17 cellular contexts compared by ENCODE assay signal in the genomic region with DNA sequence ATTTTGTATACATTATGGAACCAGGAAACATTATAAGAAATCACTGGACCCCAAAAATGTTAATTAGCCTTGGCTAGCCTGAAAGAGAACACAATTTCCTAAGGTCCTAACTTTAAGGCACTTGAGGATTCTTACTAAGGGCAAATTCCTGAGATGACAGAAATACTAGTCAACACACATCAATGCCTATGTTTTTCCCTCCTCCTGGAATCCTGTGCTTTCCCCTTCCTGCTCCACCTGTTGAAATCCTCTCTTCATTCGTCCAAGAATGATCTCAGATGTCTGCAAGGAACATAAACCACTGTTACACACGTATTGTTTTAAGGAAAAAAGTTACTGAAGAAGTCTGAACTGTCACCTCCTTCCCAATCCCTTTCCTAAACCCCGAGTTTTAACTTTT. TPM values are rescaled to one million over a fixed set of nuclear protein-coding genes. Genes with fewer than 3 reads are reported as not detected.
DNase-seq lines count a peak whose midpoint lies in the region; ATAC-seq and TF ChIP-seq lines count a peak whose summit lies in the region.
"Had no signal": no experiment of that assay in that cellular context is flagged by ENCODE, and none has a peak within 500 bp of the region (broad histone marks: within the 10 kb centered on the region; RNA-seq: fewer than 3 reads in every experiment).

No MANE protein-coding gene starts in this region.

- ATAC-seq in body of pancreas (no peak), heart left ventricle (no peak)
- ATAC-seq: activated CD8-positive, alpha-beta memory T cell treated with anti-CD3 and anti-CD28 coated beads, Interleukin-2, amount 10 ng/mL, durations not matched to agents 7 days and 5 days; naive thymus-derived CD4-positive, alpha-beta T cell had no signal

- H3K4me3 ChIP-seq in CD4-positive, alpha-beta memory T cell (ENCODE audit: low read length in 2 of 2): no peak overlapping the region
- H3K4me3 ChIP-seq in body of pancreas (no peak overlapping the region), heart left ventricle (no peak overlapping the region)
- H3K4me3 ChIP-seq: adrenal gland, HAP-1 had no signal

- WGBS in body of pancreas, 2 donors: 50 to 61% methylated on average over 3 of the region's 3 CpGs
- 47 to 56% (median 51%) methylated on average over 3 of the region's 3 CpGs for WGBS in heart left ventricle, 4 donors

- peak overlapping the region; percentile 59 to 92 (median 78) for H3K27ac Mint-ChIP-seq in CD4-positive, alpha-beta memory T cell
- peak overlapping the region; percentile 60 for H3K27ac Mint-ChIP-seq in mesothelial cell of epicardium

- H3K4me1 ChIP-seq in CD4-positive, alpha-beta memory T cell (ENCODE audit: insufficient read depth, low read length): peaks cover 28% of the 10 kb centered on the region
- H3K4me1 ChIP-seq in body of pancreas (no peaks in the 10 kb centered on the region), heart left ventricle (peaks cover 0 to 37% (median 3%) of the 10 kb centered on the region in 12 donors)
- H3K4me1 ChIP-seq: adrenal gland, foreskin keratinocyte, HAP-1 had no signal

- peaks cover 0 to 4% (median 0%) of the 10 kb centered on the region in 8 donors for H3K9me3 Mint-ChIP-seq in CD4-positive, alpha-beta memory T cell
- H3K9me3 Mint-ChIP-seq in mesothelial cell of epicardium: no peaks in the 10 kb centered on the region
- H3K9me3 Mint-ChIP-seq: CD4-positive, alpha-beta T cell had no signal

- CTCF ChIA-PET in CD4-positive, alpha-beta memory T cell (lab: Charles Lee; ENCODE audit: partially characterized antibody): no interaction called here

- TF ChIP-seq CTCF in mesothelial cell of epicardium (IDR thresholded peaks at IDR 0.05; ENCODE audit: unreplicated experiment) (no peak), body of pancreas (IDR thresholded peaks at IDR 0.05) (no peak), heart left ventricle (IDR thresholded peaks at IDR 0.05) (no peak)

- peaks cover 0 to 7% of the 10 kb centered on the region in 2 donors for H3K36me3 Mint-ChIP-seq in CD4-positive, alpha-beta memory T cell
- H3K36me3 Mint-ChIP-seq in mesothelial cell of epicardium: peaks cover 3% of the 10 kb centered on the region

- H3K9me3 ChIP-seq in CD4-positive, alpha-beta memory T cell (ENCODE audit: control insufficient read depth in 1 of 2, low read length in 2 of 2): no peaks in the 10 kb centered on the region
- no peaks in the 10 kb centered on the region for H3K9me3 ChIP-seq in body of pancreas
- H3K9me3 ChIP-seq in heart left ventricle: no peaks in the 10 kb centered on the region
- H3K9me3 ChIP-seq: adrenal gland, HAP-1 had no signal

- POLR2A ChIA-PET in CD4-positive, alpha-beta memory T cell (lab: Charles Lee; ENCODE audit: partially characterized antibody): interaction anchor here (1.4 kb wide), 1 partner anchor 21 kb away, joined by 3 read pairs; the partner anchor contains the start of gene DARS1

- H3K36me3 ChIP-seq in CD4-positive, alpha-beta memory T cell (ENCODE audit: insufficient read depth, low read length): no peaks in the 10 kb centered on the region
- no peaks in the 10 kb centered on the region for H3K36me3 ChIP-seq in body of pancreas (replicated peaks in 1 of 2; ENCODE audit: insufficient read depth in 1 of 2, low read depth in 2 of 2)
- no peaks in the 10 kb centered on the region for H3K36me3 ChIP-seq in heart left ventricle
- H3K36me3 ChIP-seq: adrenal gland, HAP-1 had no signal

- intact Hi-C loops in CD4-positive, alpha-beta memory T cell (cut with micrococcal nuclease): no loop called here
- intact Hi-C loops in body of pancreas (cut with DNase I) (no loop called here), heart left ventricle (cut with DNase I) (no loop called here)

- TF ChIP-seq POLR2A in body of pancreas (IDR thresholded peaks at IDR 0.05) (no peak), heart left ventricle (IDR thresholded peaks at IDR 0.05) (no peak)

- peaks cover 21 to 44% (median 26%) of the 10 kb centered on the region in 4 donors for H3K4me1 Mint-ChIP-seq in CD4-positive, alpha-beta memory T cell
- peaks cover 17% of the 10 kb centered on the region for H3K4me1 Mint-ChIP-seq in mesothelial cell of epicardium

- peak overlapping the region in 1 of 8 donors; percentile 41 for H3K4me3 Mint-ChIP-seq in CD4-positive, alpha-beta memory T cell
- no peak overlapping the region for H3K4me3 Mint-ChIP-seq in mesothelial cell of epicardium
- H3K4me3 Mint-ChIP-seq: CD4-positive, alpha-beta T cell; stimulated activated naive CD8-positive, alpha-beta T cell treated with anti-CD3 and anti-CD28 coated beads, Interleukin-15, amount 100 ng/mL, for 72 hours had no signal

- H3K27ac ChIP-seq in CD4-positive, alpha-beta memory T cell (ENCODE audit: low read depth, low read length): no peak overlapping the region
- H3K27ac ChIP-seq in body of pancreas (no peak overlapping the region), heart left ventricle (no peak overlapping the region)
- H3K27ac ChIP-seq: adrenal gland, foreskin keratinocyte had no signal

- H3K27me3 Mint-ChIP-seq in CD4-positive, alpha-beta memory T cell: no peaks in the 10 kb centered on the region
- H3K27me3 Mint-ChIP-seq in mesothelial cell of epicardium (ENCODE audit: low read depth): no peaks in the 10 kb centered on the region
- H3K27me3 Mint-ChIP-seq: activated CD8-positive, alpha-beta memory T cell treated with anti-CD3 and anti-CD28 coated beads, Interleukin-2, amount 10 ng/mL, durations not matched to agents 7 days and 5 days; CD4-positive, alpha-beta T cell; naive thymus-derived CD4-positive, alpha-beta T cell; stimulated activated naive CD8-positive, alpha-beta T cell treated with anti-CD3 and anti-CD28 coated beads, Interleukin-15, amount 100 ng/mL, for 72 hours had no signal

- no peaks in the 10 kb centered on the region for H3K27me3 ChIP-seq in CD4-positive, alpha-beta memory T cell (ENCODE audit: insufficient read depth, low read length)
- H3K27me3 ChIP-seq in body of pancreas (no peaks in the 10 kb centered on the region), heart left ventricle (no peaks in the 10 kb centered on the region)
- H3K27me3 ChIP-seq: adrenal gland, foreskin keratinocyte had no signal

- DNase-seq in CD4-positive, alpha-beta memory T cell: no peak
- DNase-seq in HS-27A (ENCODE audit: low read depth) (peak; percentile 47), amniotic epithelial cell (ENCODE audit: low read depth) (peak; percentile 24), mesothelial cell of epicardium (ENCODE audit: low spot score in 2 of 2, unreplicated experiment in 2 of 2) (no peak), amniotic stem cell (lab: John Stamatoyannopoulos, UW) (no peak), body of pancreas (no peak), heart left ventricle (no peak), NCI-H69 (lab: John Stamatoyannopoulos, UW) (no peak)
- DNase-seq: activated CD8-positive, alpha-beta memory T cell treated with anti-CD3 and anti-CD28 coated beads, Interleukin-2, amount 10 ng/mL, durations not matched to agents 7 days and 5 days; adrenal gland; CD4-positive, alpha-beta T cell; kidney; naive thymus-derived CD4-positive, alpha-beta T cell; NCI-H1436 treated with DMSO at 0.1 percent for 48 hours had no signal

RNA-seq across cellular contexts. Expression of gene DARS1, which starts 21.2 kb away (rescaled TPM):
- total RNA-seq in CD4-positive, alpha-beta memory T cell: 10 to 100 TPM; 84.9 to 90.1 TPM
- polyA plus RNA-seq in CD4-positive, alpha-beta memory T cell: 100 to 1,000 TPM; 109 to 230 TPM
- total RNA-seq in mesothelial cell of epicardium (81.8 to 85.7 TPM (median 82.6 TPM) in 3 replicates), body of pancreas (10 to 100 TPM; 22.1 to 29.3 TPM), heart left ventricle (10 to 100 TPM; 51.2 to 64.4 (median 55.0) TPM)
- 10 to 100 TPM; 64.8 to 90.0 TPM for polyA plus RNA-seq in heart left ventricle

Comparison
In these comparisons a context has a peak if more than half of its experiments do, and no peak if none do; other contexts are left out.
1. DNase-seq: peak in HS-27A (single experiment) and amniotic epithelial cell (single experiment); none in CD4-positive, alpha-beta memory T cell (0 of 5), mesothelial cell of epicardium (0 of 2), amniotic stem cell (single experiment), body of pancreas (0 of 4), heart left ventricle (0 of 5) and NCI-H69 (single experiment).